ENCODE assay signal across 18 cellular contexts in genomic region chr22:39356464-39356863, GRCh38.
DNase-seq lines count a peak whose midpoint lies in the region; ATAC-seq and TF ChIP-seq lines count a peak whose summit lies in the region.
"Had no signal": no experiment of that assay in that cellular context is flagged by ENCODE, and none has a peak within 500 bp of the region (broad histone marks: within the 10 kb centered on the region; RNA-seq: fewer than 3 reads in every experiment).

No MANE protein-coding gene starts in this region.

- DNase-seq in NCI-H1092 treated with DMSO at 0.1 percent for 48 hours (lab: John Stamatoyannopoulos, UW) (peak; percentile 33), RPMI8226 (peak; percentile 32), memory B cell (ENCODE audit: low spot score in 2 of 2) (no peak), foreskin fibroblast (no peak), HuH-7 (ENCODE audit: low spot score) (no peak)
- DNase-seq: ACHN; activated CD4-positive, CD25-positive, alpha-beta regulatory T cell; CD8-positive, alpha-beta T cell; effector memory CD4-positive, alpha-beta T cell; EL; kidney; stimulated activated CD4-positive, alpha-beta T cell treated with anti-CD3 and anti-CD28 coated beads, Interleukin-2, amount 100 ng/mL, for 24 hours; T-helper 17 cell had no signal

- H3K4me1 ChIP-seq in BLaER1, result peaks cover 91% of the 10 kb centered on the region

- ATAC-seq in memory B cell (ENCODE audit: low read depth) (no peak), GM21381 (IDR thresholded peaks at IDR 0.05; ENCODE audit: unreplicated experiment) (no peak), GM18909 (IDR thresholded peaks at IDR 0.05; ENCODE audit: poor library complexity, unreplicated experiment) (no peak)
- ATAC-seq: CD8-positive, alpha-beta T cell; T-helper 17 cell had no signal

- peak overlapping the region; percentile 67 for H3K27ac ChIP-seq in BLaER1
- H3K27ac ChIP-seq: SJCRH30 had no signal

- H4K20me1 ChIP-seq in BLaER1, result peaks cover 86% of the 10 kb centered on the region

- no peak overlapping the region for H3K9ac ChIP-seq in BLaER1

- H3K4me3 ChIP-seq in BLaER1, result no peak overlapping the region
- H3K4me3 ChIP-seq in foreskin fibroblast (ENCODE audit: low read depth in 1 of 2, low read length in 2 of 2), result no peak overlapping the region
- H3K4me3 ChIP-seq: SJCRH30 had no signal

- no peaks in the 10 kb centered on the region for H3K27me3 Mint-ChIP-seq in memory B cell

- peak overlapping the region; percentile 53 for H3K4me2 ChIP-seq in BLaER1

- H3K9me3 Mint-ChIP-seq in memory B cell, result no peaks in the 10 kb centered on the region
- H3K9me3 Mint-ChIP-seq: activated T-helper 2 cell treated with anti-CD3 and anti-CD28 coated beads, Interferon-gamma antibody, Interleukin-2, Interleukin-4, amounts not matched to agents 10 μg/mL and 5 μg/mL and 100 μg/mL, durations not matched to agents 14 hours and 24 hours and 36 hours; CD8-positive, alpha-beta T cell had no signal

- H3K27ac Mint-ChIP-seq in memory B cell, result peak overlapping the region; percentile 76
- H3K27ac Mint-ChIP-seq: activated T-helper 2 cell treated with anti-CD3 and anti-CD28 coated beads, Interferon-gamma antibody, Interleukin-2, Interleukin-4, amounts not matched to agents 10 μg/mL and 5 μg/mL and 100 μg/mL, durations not matched to agents 14 hours and 24 hours and 36 hours; CD8-positive, alpha-beta T cell; T-helper 17 cell had no signal

- no peaks in the 10 kb centered on the region for H3K27me3 ChIP-seq in BLaER1
- H3K27me3 ChIP-seq: SJCRH30 had no signal

- peaks cover 10% of the 10 kb centered on the region for H3K36me3 Mint-ChIP-seq in memory B cell
- H3K36me3 Mint-ChIP-seq: CD8-positive, alpha-beta T cell had no signal

- H3K4me3 Mint-ChIP-seq in memory B cell, result no peak overlapping the region
- H3K4me3 Mint-ChIP-seq: CD8-positive, alpha-beta T cell; T-helper 17 cell had no signal

- H3K4me1 Mint-ChIP-seq in memory B cell, result peaks cover 12% of the 10 kb centered on the region
- H3K4me1 Mint-ChIP-seq: T-helper 17 cell had no signal

- H3K36me3 ChIP-seq in BLaER1, result peaks cover 48% of the 10 kb centered on the region
- H3K36me3 ChIP-seq: SJCRH30 had no signal

- no peaks in the 10 kb centered on the region for H3K9me3 ChIP-seq in BLaER1
- H3K9me3 ChIP-seq: SJCRH30 had no signal

- TF ChIP-seq CTCF in foreskin fibroblast (IDR thresholded peaks at IDR 0.05; ENCODE audit: low read depth, low read length), result no peak

Comparison
In these comparisons a context has a peak if more than half of its experiments do, and no peak if none do; other contexts are left out.
1. DNase-seq: peak in NCI-H1092 treated with DMSO at 0.1 percent for 48 hours (single experiment) and RPMI8226 (single experiment); none in memory B cell (0 of 2), foreskin fibroblast (0 of 2) and HuH-7 (single experiment).